ENCODE assay signal across 18 cellular contexts in the genomic region with DNA sequence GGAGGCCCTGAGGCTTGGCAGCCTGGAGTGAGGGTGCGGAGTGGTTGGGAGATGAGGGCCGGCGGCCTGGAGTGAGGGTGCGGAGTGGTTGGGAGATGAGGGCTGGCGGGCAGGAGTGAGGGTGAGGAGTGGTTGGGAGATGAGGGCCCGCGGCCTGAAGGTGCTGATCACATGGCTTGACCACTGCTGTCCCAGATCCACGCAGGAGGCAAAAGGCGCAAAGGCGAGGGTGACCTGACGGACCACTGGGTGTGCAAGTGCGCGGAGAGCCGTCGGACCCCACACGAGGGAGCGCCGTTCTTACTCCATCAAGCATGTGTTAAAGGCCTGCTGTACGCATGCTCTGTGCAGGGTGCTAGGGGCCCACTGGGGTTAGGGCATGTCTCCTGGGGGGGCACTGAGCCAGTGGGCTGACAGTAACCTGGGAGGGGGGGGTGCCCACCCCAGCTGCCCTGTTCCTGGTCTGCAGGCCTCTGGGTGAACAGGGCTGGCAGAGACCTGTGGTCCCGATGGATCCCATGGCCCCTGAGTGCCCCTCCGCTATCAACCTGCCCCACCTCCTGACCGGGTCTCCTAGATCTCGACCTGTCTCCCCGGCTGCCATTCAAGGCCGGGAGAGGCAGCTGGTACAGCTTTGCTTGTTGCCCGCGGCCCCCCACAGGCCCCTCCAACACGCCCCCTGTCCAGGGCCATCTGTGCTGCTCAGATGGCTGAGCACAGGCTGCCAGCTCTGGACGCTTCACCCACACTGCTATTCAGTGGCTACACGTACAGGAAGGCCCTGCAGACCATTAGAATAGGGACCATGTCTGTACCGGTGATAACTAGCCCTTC. TPM values are rescaled to one million over a fixed set of nuclear protein-coding genes. Genes with fewer than 3 reads are reported as not detected.
"Had no signal": no experiment of that assay in that cellular context is flagged by ENCODE, and none has a peak within 500 bp of the region (broad histone marks: within the 10 kb centered on the region; RNA-seq: fewer than 3 reads in every experiment).

No MANE protein-coding gene starts in this region.

- H3K27ac Mint-ChIP-seq: activated naive CD4-positive, alpha-beta T cell treated with anti-CD3 and anti-CD28 coated beads, Interleukin-2, amount 10 ng/mL, durations not matched to agents 7 days and 5 days; activated T-helper 17 cell treated with anti-CD3 and anti-CD28 coated beads, Interleukin-2, amount 50 U/mL, for 72 hours; effector memory CD8-positive, alpha-beta T cell; stimulated activated effector memory CD8-positive, alpha-beta T cell treated with anti-CD3 and anti-CD28 coated beads, Interleukin-12 subunit alpha, Interleukin-12 subunit beta, amount 100 ng/mL, for 72 hours had no signal

- H3K9me3 Mint-ChIP-seq: activated T-helper 17 cell treated with anti-CD3 and anti-CD28 coated beads, Interleukin-2, amount 50 U/mL, for 72 hours; effector memory CD8-positive, alpha-beta T cell; stimulated activated effector memory CD8-positive, alpha-beta T cell treated with anti-CD3 and anti-CD28 coated beads, Interleukin-12 subunit alpha, Interleukin-12 subunit beta, amount 100 ng/mL, for 72 hours had no signal

- H3K4me3 ChIP-seq: gastroesophageal sphincter, hepatocyte, right atrium auricular region, skin epidermis, tibial artery, uterus had no signal

- H3K36me3 Mint-ChIP-seq: stimulated activated effector memory CD8-positive, alpha-beta T cell treated with anti-CD3 and anti-CD28 coated beads, Interleukin-12 subunit alpha, Interleukin-12 subunit beta, amount 100 ng/mL, for 72 hours had no signal

- H3K27ac ChIP-seq: gastroesophageal sphincter, hepatocyte, right atrium auricular region, skin epidermis, tibial artery, uterus had no signal

- H3K9me3 ChIP-seq: gastroesophageal sphincter, tibial artery, uterus had no signal

- ATAC-seq: activated T-helper 17 cell treated with anti-CD3 and anti-CD28 coated beads, Interleukin-2, amount 50 U/mL, for 72 hours; effector memory CD8-positive, alpha-beta T cell; gastroesophageal sphincter; stimulated activated effector memory CD8-positive, alpha-beta T cell treated with anti-CD3 and anti-CD28 coated beads, Interleukin-12 subunit alpha, Interleukin-12 subunit beta, amount 100 ng/mL, for 72 hours had no signal

- H3K27me3 Mint-ChIP-seq: activated T-helper 17 cell treated with anti-CD3 and anti-CD28 coated beads, Interleukin-2, amount 50 U/mL, for 72 hours had no signal

- H3K4me3 Mint-ChIP-seq: activated naive CD4-positive, alpha-beta T cell treated with anti-CD3 and anti-CD28 coated beads, Interleukin-2, amount 10 ng/mL, durations not matched to agents 7 days and 5 days; activated T-helper 17 cell treated with anti-CD3 and anti-CD28 coated beads, Interleukin-2, amount 50 U/mL, for 72 hours; effector memory CD8-positive, alpha-beta T cell; stimulated activated effector memory CD8-positive, alpha-beta T cell treated with anti-CD3 and anti-CD28 coated beads, Interleukin-12 subunit alpha, Interleukin-12 subunit beta, amount 100 ng/mL, for 72 hours had no signal

- H3K36me3 ChIP-seq: gastroesophageal sphincter, right atrium auricular region, tibial artery, uterus had no signal

- DNase-seq: activated CD4-positive, alpha-beta T cell treated with anti-CD3 and anti-CD28 coated beads, Interleukin-2, amount 50 U/mL, for 1 hour; activated CD4-positive, CD25-positive, alpha-beta regulatory T cell; activated naive CD4-positive, alpha-beta T cell treated with anti-CD3 and anti-CD28 coated beads, Interleukin-2, amount 10 ng/mL, durations not matched to agents 7 days and 5 days; activated T-cell treated with anti-CD3 and anti-CD28 coated beads for 4 hours; effector memory CD8-positive, alpha-beta T cell; tibial artery; uterus had no signal

- H3K27me3 ChIP-seq: gastroesophageal sphincter, hepatocyte, right atrium auricular region, tibial artery, uterus had no signal

RNA-seq across cellular contexts. Expression of a gene that starts 21.1 kb away (rescaled TPM):
- total RNA-seq: activated CD8-positive, alpha-beta memory T cell treated with anti-CD3 and anti-CD28 coated beads for 36 hours; activated T-helper 17 cell treated with anti-CD3 and anti-CD28 coated beads, Interleukin-2, amount 50 U/mL, for 72 hours; cardiac septum; epithelial cell of proximal tubule; hepatocyte; lung microvascular endothelial cell; right atrium auricular region; T-helper 1 cell treated with Interleukin-12 subunit alpha and Interleukin-12 subunit beta and Interleukin-4 antibody, amounts not matched to agents 30 ng/mL and 1 ng/mL, for 36 hours had no signal
- polyA plus RNA-seq: hepatocyte had no signal

RNA-seq across cellular contexts. Expression of a gene that starts 53.4 kb away (rescaled TPM):
- total RNA-seq: activated CD8-positive, alpha-beta memory T cell treated with anti-CD3 and anti-CD28 coated beads for 36 hours; activated T-helper 17 cell treated with anti-CD3 and anti-CD28 coated beads, Interleukin-2, amount 50 U/mL, for 72 hours; T-helper 1 cell treated with Interleukin-12 subunit alpha and Interleukin-12 subunit beta and Interleukin-4 antibody, amounts not matched to agents 30 ng/mL and 1 ng/mL, for 36 hours had no signal
